ENCODE assay signal across 13 cellular contexts in the genomic region with DNA sequence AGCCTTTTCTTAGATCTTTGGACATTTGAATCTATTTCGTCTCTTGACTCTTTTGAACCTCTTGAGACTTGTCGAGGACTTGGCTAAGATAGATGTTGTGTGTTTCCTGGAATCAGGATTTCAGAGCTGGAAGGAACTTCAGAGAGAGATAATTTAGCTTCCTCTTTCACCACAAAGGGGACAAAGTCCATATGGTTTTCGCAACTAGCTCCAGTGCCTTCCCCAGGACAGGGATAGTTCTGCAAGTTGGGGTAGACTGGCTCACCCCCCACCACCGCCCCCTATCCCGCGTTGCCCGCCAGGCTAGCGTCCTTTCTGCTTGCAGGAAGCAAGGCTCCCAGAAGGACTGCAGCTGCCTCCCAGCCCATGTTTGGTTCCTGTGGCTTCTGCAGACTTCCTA.
DNase-seq lines count a peak whose midpoint lies in the region; ATAC-seq and TF ChIP-seq lines count a peak whose summit lies in the region.
"Had no signal": no experiment of that assay in that cellular context is flagged by ENCODE, and none has a peak within 500 bp of the region (broad histone marks: within the 10 kb centered on the region; RNA-seq: fewer than 3 reads in every experiment).

No MANE protein-coding gene starts in this region.

- H3K4me3 ChIP-seq in adipocyte (ENCODE audit: low read length) (peak overlapping the region; percentile 69), thyroid gland (replicated peaks in 1 of 3) (no peak overlapping the region)

- peak; percentile 51 for DNase-seq in KBM-7
- peak; percentile 4 for DNase-seq in adipocyte (ENCODE audit: low read depth)
- peak; percentile 48 for DNase-seq in left kidney (ENCODE audit: low read depth, low spot score)
- DNase-seq in thyroid gland = peak; percentile 6 to 17
- DNase-seq in activated CD4-positive, alpha-beta T cell treated with anti-CD3 and anti-CD28 coated beads, Interleukin-2, amount 50 U/mL, for 1 hour = no peak
- no peak for DNase-seq in iPS-NIHi11 (ENCODE audit: low spot score)
- DNase-seq in DMS114 treated with DMSO at 0.1 percent for 48 hours (lab: John Stamatoyannopoulos, UW; ENCODE audit: unreplicated experiment) = no peak
- DNase-seq: activated CD4-positive, alpha-beta T cell treated with anti-CD3 and anti-CD28 coated beads, Interleukin-2, amount 10 ng/mL, durations not matched to agents 7 days and 5 days; activated naive CD4-positive, alpha-beta T cell treated with anti-CD3 and anti-CD28 coated beads for 36 hours; COR-L47; cortex of kidney; stimulated activated naive CD8-positive, alpha-beta T cell treated with anti-CD3 and anti-CD28 coated beads, Interleukin-15, Interleukin-2, amounts not matched to agents 100 U/mL and 50 U/mL, for 24 hours had no signal

- TF ChIP-seq POLR2A in thyroid gland (IDR thresholded peaks at IDR 0.05) = no peak

- H3K4me1 ChIP-seq in adipocyte (ENCODE audit: control insufficient read depth, insufficient read depth, low read length) (peaks cover 51% of the 10 kb centered on the region), thyroid gland (no peaks in the 10 kb centered on the region)

- 40 to 58% methylated on average over 8 of the region's 8 CpGs for WGBS in thyroid gland, 2 donors

- H3K27me3 ChIP-seq in adipocyte (replicated peaks; ENCODE audit: control insufficient read depth, insufficient read depth, low read length) (no peaks in the 10 kb centered on the region), thyroid gland (no peaks in the 10 kb centered on the region)

- ATAC-seq in GM18870 (IDR thresholded peaks at IDR 0.05; ENCODE audit: unreplicated experiment) = no peak
- ATAC-seq: stimulated activated naive CD8-positive, alpha-beta T cell treated with anti-CD3 and anti-CD28 coated beads, Interleukin-15, Interleukin-2, amounts not matched to agents 100 U/mL and 50 U/mL, for 24 hours had no signal

- H3K9ac ChIP-seq in adipocyte (ENCODE audit: low read length) = peak overlapping the region; percentile 59

- no peak overlapping the region for H3K27ac ChIP-seq in thyroid gland

- no peak for TF ChIP-seq CTCF in thyroid gland (IDR thresholded peaks at IDR 0.05)

- H3K9me3 ChIP-seq in adipocyte (ENCODE audit: control insufficient read depth, low read length) (no peaks in the 10 kb centered on the region), thyroid gland (no peaks in the 10 kb centered on the region)

- in situ Hi-C loops in KBM-7 (cut with MboI; ENCODE audit: low pct_unique_long_range_greater_than_20kb, low sequenced_read_pairs) = no loop called here

- intact Hi-C loops in thyroid gland (cut with DNase I) = no loop called here

- peaks cover 2% of the 10 kb centered on the region for H3K36me3 ChIP-seq in adipocyte (ENCODE audit: control insufficient read depth, insufficient read depth, low read length, severe bottlenecking)
- no peaks in the 10 kb centered on the region for H3K36me3 ChIP-seq in thyroid gland

Comparison
In these comparisons a context has a peak if more than half of its experiments do, and no peak if none do; other contexts are left out.
1. DNase-seq: peak in KBM-7 (single experiment), adipocyte (single experiment), left kidney (single experiment) and thyroid gland (2 of 2); none in activated CD4-positive, alpha-beta T cell treated with anti-CD3 and anti-CD28 coated beads, Interleukin-2, amount 50 U/mL, for 1 hour (single experiment), iPS-NIHi11 (single experiment) and DMS114 treated with DMSO at 0.1 percent for 48 hours (single experiment).